ENCODE assay signal across 14 cellular contexts in the genomic region with DNA sequence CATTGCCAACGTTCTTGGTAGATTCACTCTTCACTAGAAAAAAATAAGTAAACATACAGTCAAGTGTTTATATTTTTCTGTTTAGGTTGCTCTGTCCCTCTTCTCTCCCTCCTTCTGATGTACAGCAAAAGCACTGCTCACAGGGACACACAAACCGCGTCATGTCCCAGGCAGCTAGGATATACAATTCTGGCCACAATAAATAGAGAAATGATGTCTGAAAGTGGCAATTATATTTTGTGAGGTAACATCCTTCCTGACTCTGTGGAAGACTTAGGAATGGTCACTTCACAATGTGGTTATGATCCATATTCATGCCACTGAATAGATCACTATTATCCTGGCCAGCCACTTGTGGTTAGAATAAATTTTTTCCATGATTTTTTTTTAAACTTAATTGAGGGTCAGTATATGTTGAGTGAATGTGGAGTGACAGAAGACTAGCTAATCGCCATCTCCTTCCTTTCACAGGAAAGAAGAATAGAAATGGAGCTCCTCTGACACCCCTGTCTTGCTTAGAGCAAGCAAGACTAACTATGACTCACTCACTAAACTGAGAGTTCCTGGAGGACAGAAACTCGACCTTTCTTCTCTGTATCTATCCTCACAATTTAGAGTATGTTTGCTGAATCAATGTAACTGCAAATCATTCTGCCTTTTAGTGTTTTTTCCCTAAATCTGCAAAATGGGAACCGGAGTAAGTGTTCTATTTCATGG. TPM values are rescaled to one million over a fixed set of nuclear protein-coding genes. Genes with fewer than 3 reads are reported as not detected.
A peak's percentile ranks its signal among the peaks of the same experiment; 100 is the strongest.
DNase-seq lines count a peak whose midpoint lies in the region; ATAC-seq and TF ChIP-seq lines count a peak whose summit lies in the region.
"Had no signal": no experiment of that assay in that cellular context is flagged by ENCODE, and none has a peak within 500 bp of the region (broad histone marks: within the 10 kb centered on the region; RNA-seq: fewer than 3 reads in every experiment).

No MANE protein-coding gene starts in this region.

- H3K27me3 ChIP-seq in hepatocyte (no peaks in the 10 kb centered on the region), GM23338 (ENCODE audit: insufficient read depth) (no peaks in the 10 kb centered on the region)
- H3K27me3 ChIP-seq: BE2C had no signal

- H2AFZ ChIP-seq in hepatocyte = no peak overlapping the region
- no peak overlapping the region for H2AFZ ChIP-seq in GM23338

- no peaks in the 10 kb centered on the region for H3K9me2 ChIP-seq in hepatocyte (replicated peaks; ENCODE audit: insufficient read depth)
- no peaks in the 10 kb centered on the region for H3K9me2 ChIP-seq in GM23338 (ENCODE audit: insufficient read depth)

- no peaks in the 10 kb centered on the region for H3K27me3 Mint-ChIP-seq in GM23338 (ENCODE audit: insufficient read depth, low read depth, poor library complexity)
- H3K27me3 Mint-ChIP-seq: naive B cell had no signal

- no peaks in the 10 kb centered on the region for H3K9me3 ChIP-seq in hepatocyte (ENCODE audit: low read depth)
- H3K9me3 ChIP-seq: BE2C had no signal

- no peak overlapping the region for H3K4me3 ChIP-seq in AG10803 (ENCODE audit: low read length)
- no peak overlapping the region for H3K4me3 ChIP-seq in hepatocyte
- H3K4me3 ChIP-seq in GM23338 = no peak overlapping the region

- no peaks in the 10 kb centered on the region for H3K4me1 ChIP-seq in hepatocyte (ENCODE audit: insufficient read depth)
- peaks cover 4% of the 10 kb centered on the region; the same call in 1 of the 2 replicates for H3K4me1 ChIP-seq in GM23338 (ENCODE audit: insufficient read depth)
- H3K4me1 ChIP-seq: BE2C had no signal

- no peaks in the 10 kb centered on the region for H4K20me1 ChIP-seq in hepatocyte (ENCODE audit: insufficient read depth, poor library complexity, severe bottlenecking)
- no peaks in the 10 kb centered on the region for H4K20me1 ChIP-seq in GM23338 (replicated peaks; ENCODE audit: insufficient read depth)

- H3K79me2 ChIP-seq in hepatocyte (no peaks in the 10 kb centered on the region), GM23338 (replicated peaks; ENCODE audit: insufficient read depth) (no peaks in the 10 kb centered on the region)

- no peak overlapping the region for H3K4me3 Mint-ChIP-seq in GM23338
- H3K4me3 Mint-ChIP-seq: naive B cell had no signal

- H3K4me1 Mint-ChIP-seq in GM23338 = peaks cover 10% of the 10 kb centered on the region
- H3K4me1 Mint-ChIP-seq: naive B cell had no signal

- peaks cover 4% of the 10 kb centered on the region; the same call in 2 of the 3 replicates for H3K9me3 Mint-ChIP-seq in GM23338

- ATAC-seq in GM18873 (IDR thresholded peaks at IDR 0.05; ENCODE audit: low FRiP score, unreplicated experiment) (no peak), GM23338 (no peak), HG02884 (IDR thresholded peaks at IDR 0.05; ENCODE audit: unreplicated experiment) (no peak)
- ATAC-seq: right cardiac atrium had no signal

- no peaks in the 10 kb centered on the region for H3F3A ChIP-seq in GM23338 (replicated peaks; ENCODE audit: low read depth)

- H3K27ac Mint-ChIP-seq in GM23338 = no peak overlapping the region

- H3K27ac ChIP-seq in hepatocyte (peak overlapping the region; percentile 30), GM23338 (ENCODE audit: low read depth) (no peak overlapping the region)

- WGBS in hepatocyte (ENCODE audit: low lambda C conversion rate, missing lambda C conversion rate) = 72% methylated on average over 6 of the region's 6 CpGs

- DNase-seq in AG10803 (ENCODE audit: low read depth) (peak; percentile 21), HPDE6-E6E7 (ENCODE audit: extremely low spot score) (peak; percentile 37), astrocyte of the hippocampus (ENCODE audit: low read depth, low spot score) (peak; percentile 25), hepatocyte (ENCODE audit: low spot score) (no peak), GM23338 (ENCODE audit: low spot score) (no peak), HT-29 (ENCODE audit: low spot score) (no peak)
- DNase-seq: activated CD4-positive, CD25-positive, alpha-beta regulatory T cell treated with anti-CD3 and anti-CD28 coated beads, Interleukin-2, amount 50 U/mL, for 72 hours; BE2C; GF-D8; naive B cell; NCI-H1694; right cardiac atrium had no signal

- TF ChIP-seq CTCF in AG10803 (conservative IDR thresholded peaks at IDR 0.05; ENCODE audit: low read length) (no peak), hepatocyte (IDR thresholded peaks at IDR 0.05; ENCODE audit: poor library complexity) (no peak), GM23338 (conservative IDR thresholded peaks at IDR 0.05; ENCODE audit: low read depth in 2 of 2) (no peak)

- H3K4me2 ChIP-seq in hepatocyte = no peak overlapping the region
- no peak overlapping the region for H3K4me2 ChIP-seq in GM23338

- no peaks in the 10 kb centered on the region for H3K36me3 ChIP-seq in hepatocyte (replicated peaks; ENCODE audit: insufficient read depth, low read depth)
- H3K36me3 ChIP-seq in GM23338 (ENCODE audit: insufficient read depth) = no peaks in the 10 kb centered on the region
- H3K36me3 ChIP-seq: BE2C had no signal

- H3K36me3 Mint-ChIP-seq in GM23338 (ENCODE audit: low read depth) = peaks cover 27% of the 10 kb centered on the region; the same call in 2 of the 3 replicates

TF ChIP-seq in GM23338, 12 proteins besides CTCF, POLR2A, EP300 and RAD21:
- TF ChIP-seq, protein P1, sequence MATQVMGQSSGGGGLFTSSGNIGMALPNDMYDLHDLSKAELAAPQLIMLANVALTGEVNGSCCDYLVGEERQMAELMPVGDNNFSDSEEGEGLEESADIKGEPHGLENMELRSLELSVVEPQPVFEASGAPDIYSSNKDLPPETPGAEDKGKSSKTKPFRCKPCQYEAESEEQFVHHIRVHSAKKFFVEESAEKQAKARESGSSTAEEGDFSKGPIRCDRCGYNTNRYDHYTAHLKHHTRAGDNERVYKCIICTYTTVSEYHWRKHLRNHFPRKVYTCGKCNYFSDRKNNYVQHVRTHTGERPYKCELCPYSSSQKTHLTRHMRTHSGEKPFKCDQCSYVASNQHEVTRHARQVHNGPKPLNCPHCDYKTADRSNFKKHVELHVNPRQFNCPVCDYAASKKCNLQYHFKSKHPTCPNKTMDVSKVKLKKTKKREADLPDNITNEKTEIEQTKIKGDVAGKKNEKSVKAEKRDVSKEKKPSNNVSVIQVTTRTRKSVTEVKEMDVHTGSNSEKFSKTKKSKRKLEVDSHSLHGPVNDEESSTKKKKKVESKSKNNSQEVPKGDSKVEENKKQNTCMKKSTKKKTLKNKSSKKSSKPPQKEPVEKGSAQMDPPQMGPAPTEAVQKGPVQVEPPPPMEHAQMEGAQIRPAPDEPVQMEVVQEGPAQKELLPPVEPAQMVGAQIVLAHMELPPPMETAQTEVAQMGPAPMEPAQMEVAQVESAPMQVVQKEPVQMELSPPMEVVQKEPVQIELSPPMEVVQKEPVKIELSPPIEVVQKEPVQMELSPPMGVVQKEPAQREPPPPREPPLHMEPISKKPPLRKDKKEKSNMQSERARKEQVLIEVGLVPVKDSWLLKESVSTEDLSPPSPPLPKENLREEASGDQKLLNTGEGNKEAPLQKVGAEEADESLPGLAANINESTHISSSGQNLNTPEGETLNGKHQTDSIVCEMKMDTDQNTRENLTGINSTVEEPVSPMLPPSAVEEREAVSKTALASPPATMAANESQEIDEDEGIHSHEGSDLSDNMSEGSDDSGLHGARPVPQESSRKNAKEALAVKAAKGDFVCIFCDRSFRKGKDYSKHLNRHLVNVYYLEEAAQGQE (IDR thresholded peaks at IDR 0.05; ENCODE audit: unreplicated experiment) = no peak

RNA-seq across cellular contexts. Expression of a gene that starts 54.0 kb away (rescaled TPM):
- total RNA-seq in hepatocyte = 11.5 and 13.5 TPM in 2 replicates
- 12.1 and 14.2 TPM in 2 replicates for polyA plus RNA-seq in hepatocyte
- total RNA-seq in GM23338 (2014; rRNA removed; shearing (Covaris generic)) = 17.3 and 20.4 TPM in 2 replicates
- 17.7 and 20.9 TPM in 2 replicates for polyA plus RNA-seq in GM23338 (2016; fragmentation: Nextera tagmentation; extraction: Ambion mirVana)
- 3.7 and 4.5 TPM in 2 replicates for total RNA-seq in HT-29 (2014; rRNA removed; shearing (Covaris generic))

Comparison
In these comparisons a context has a peak if more than half of its experiments do, and no peak if none do; other contexts are left out.
1. DNase-seq: peak in AG10803 (single experiment), HPDE6-E6E7 (single experiment) and astrocyte of the hippocampus (single experiment); none in hepatocyte (single experiment), GM23338 (single experiment) and HT-29 (single experiment).